In genomic region chr4:186787536-186787935, GRCh38 we compare ENCODE assay signal across 28 cellular contexts.
"Had no signal": no experiment of that assay in that cellular context is flagged by ENCODE, and none has a peak within 500 bp of the region (broad histone marks: within the 10 kb centered on the region; RNA-seq: fewer than 3 reads in every experiment).

No MANE protein-coding gene starts in this region.

- H3K27me3 ChIP-seq: adrenal gland, body of pancreas, colonic mucosa, esophagus muscularis mucosa, foreskin keratinocyte, gastrocnemius medialis had no signal

- H3K4me1 ChIP-seq: adrenal gland, body of pancreas, colonic mucosa, foreskin keratinocyte, gastrocnemius medialis, heart left ventricle had no signal

- DNase-seq: activated CD4-positive, alpha-beta memory T cell treated with anti-CD3 and anti-CD28 coated beads for 36 hours; activated CD4-positive, alpha-beta T cell treated with anti-CD3 and anti-CD28 coated beads for 36 hours; activated CD4-positive, alpha-beta T cell treated with anti-CD3 and anti-CD28 coated beads, Interleukin-2, amount 10 ng/mL, durations not matched to agents 24 days and 14 days; activated CD4-positive, CD25-positive, alpha-beta regulatory T cell; activated CD4-positive, CD25-positive, alpha-beta regulatory T cell treated with anti-CD3 and anti-CD28 coated beads, Interleukin-2, amount 50 U/mL, for 72 hours; activated CD8-positive, alpha-beta memory T cell treated with anti-CD3 and anti-CD28 coated beads, Interleukin-2, amount 10 ng/mL, durations not matched to agents 7 days and 5 days; activated CD8-positive, alpha-beta memory T cell treated with anti-CD3 and anti-CD28 coated beads, Interleukin-2, amount 50 U/mL, for 4 hours; activated CD8-positive, alpha-beta T cell treated with anti-CD3 and anti-CD28 coated beads, Interleukin-2, amount 10 ng/mL, durations not matched to agents 7 days and 5 days; activated effector memory CD4-positive, alpha-beta T cell treated with anti-CD3 and anti-CD28 coated beads, Interleukin-2, amount 50 U/mL, for 16 hours; activated naive CD4-positive, alpha-beta T cell treated with anti-CD3 and anti-CD28 coated beads for 36 hours; activated naive CD8-positive, alpha-beta T cell treated with anti-CD3 and anti-CD28 coated beads for 36 hours; activated naive CD8-positive, alpha-beta T cell treated with anti-CD3 and anti-CD28 coated beads, Interleukin-2, amount 50 U/mL, for 24 hours; activated T-cell treated with anti-CD3 and anti-CD28 coated beads, Interleukin-2, amount 50 U/mL, for 1 hour; activated T-cell treated with anti-CD3 and anti-CD28 coated beads, Interleukin-2, amount 50 U/mL, for 48 hours; adrenal gland; amygdala; aorta; body of pancreas; central memory CD4-positive, alpha-beta T cell; cerebellar nuclear complex; colonic mucosa; effector CD8-positive, alpha-beta T cell; foreskin keratinocyte; gastrocnemius medialis; glutamatergic neuron; heart left ventricle; T-helper 2 cell had no signal

- ATAC-seq: activated CD4-positive, alpha-beta T cell treated with anti-CD3 and anti-CD28 coated beads for 36 hours; activated CD8-positive, alpha-beta memory T cell treated with anti-CD3 and anti-CD28 coated beads, Interleukin-2, amount 10 ng/mL, durations not matched to agents 7 days and 5 days; activated CD8-positive, alpha-beta T cell treated with anti-CD3 and anti-CD28 coated beads, Interleukin-2, amount 10 ng/mL, durations not matched to agents 7 days and 5 days; activated naive CD8-positive, alpha-beta T cell treated with anti-CD3 and anti-CD28 coated beads, Interleukin-2, amount 50 U/mL, for 24 hours; body of pancreas; foreskin keratinocyte; gastrocnemius medialis; heart left ventricle had no signal

- H3K36me3 ChIP-seq: adrenal gland, colonic mucosa, esophagus muscularis mucosa, gastrocnemius medialis, heart left ventricle had no signal

- H3K9me3 ChIP-seq: adrenal gland, body of pancreas, colonic mucosa, esophagus muscularis mucosa, gastrocnemius medialis, heart left ventricle had no signal

- H3K4me3 ChIP-seq: adrenal gland, body of pancreas, colonic mucosa, esophagus muscularis mucosa, gastrocnemius medialis, heart left ventricle had no signal

- H3K27ac ChIP-seq: adrenal gland, body of pancreas, colonic mucosa, esophagus muscularis mucosa, foreskin keratinocyte, gastrocnemius medialis, heart left ventricle had no signal
